In the genomic region with DNA sequence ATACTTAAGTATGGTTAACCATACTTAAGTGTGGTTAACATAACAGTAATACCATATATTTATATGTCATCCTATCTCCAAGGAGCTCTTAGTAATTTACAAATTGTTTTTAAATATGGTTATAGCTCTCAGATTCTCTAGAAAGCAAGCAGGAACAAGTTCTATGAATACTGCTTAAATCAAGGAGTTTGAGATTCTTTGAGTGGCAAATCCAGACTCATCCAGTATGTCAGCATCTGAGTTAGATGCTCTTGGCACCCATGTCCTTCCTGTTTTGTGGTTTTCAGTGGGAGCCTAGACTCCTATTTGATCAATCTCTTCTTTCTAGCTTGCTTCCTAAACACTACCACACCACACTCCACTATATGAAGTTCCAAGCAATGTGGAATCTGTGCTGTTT, we compare ENCODE assay signal across 23 cellular contexts.
"Had no signal": no experiment of that assay in that cellular context is flagged by ENCODE, and none has a peak within 500 bp of the region (broad histone marks: within the 10 kb centered on the region; RNA-seq: fewer than 3 reads in every experiment).

No MANE protein-coding gene starts in this region.

- H3K27me3 ChIP-seq: left lung, ovary, right atrium auricular region, right lobe of liver, stomach, testis, thyroid gland, transverse colon, upper lobe of left lung had no signal

- DNase-seq: hippocampal formation; kidney; left colon; left lung; lower lobe of right lung; mesendoderm; mucosa of descending colon; naive thymus-derived CD4-positive, alpha-beta T cell; ovary; right lobe of liver; stimulated activated CD4-positive, alpha-beta T cell treated with anti-CD3 and anti-CD28 coated beads, Interleukin-12 subunit alpha, Interleukin-12 subunit beta, amount 100 ng/mL, for 4 hours; stimulated activated CD4-positive, alpha-beta T cell treated with anti-CD3 and anti-CD28 coated beads, Interleukin-15, amount 100 ng/mL, for 24 hours; stimulated activated CD4-positive, alpha-beta T cell treated with anti-CD3 and anti-CD28 coated beads, Interleukin-2, amount 100 ng/mL, for 24 hours; stimulated activated CD4-positive, alpha-beta T cell treated with anti-CD3 and anti-CD28 coated beads, Interleukin-4, amount 100 ng/mL, for 1 hour; stimulated activated naive B cell treated with anti-CD40 and anti-IgM and Interleukin-4, amounts not matched to agents 10 μg/mL and 1 μg/mL and 100 μg/mL, for 72 hours; stimulated activated naive CD8-positive, alpha-beta T cell treated with anti-CD3 and anti-CD28 coated beads, Interleukin-15, Interleukin-2, amounts not matched to agents 100 U/mL and 50 U/mL, for 24 hours; stomach; testis; thyroid gland; transverse colon; upper lobe of left lung had no signal

- ATAC-seq: left colon; left lung; lower lobe of right lung; mucosa of descending colon; naive thymus-derived CD4-positive, alpha-beta T cell; natural killer cell treated with Interleukin-12 subunit alpha and Interleukin-12 subunit beta and Interleukin-15 and Interleukin-18, amount 100 ng/mL, for 72 hours; right lobe of liver; stimulated activated naive B cell treated with anti-CD40 and anti-IgM and Interleukin-4, amounts not matched to agents 10 μg/mL and 1 μg/mL and 100 μg/mL, for 72 hours; stimulated activated naive CD8-positive, alpha-beta T cell treated with anti-CD3 and anti-CD28 coated beads, Interleukin-15, Interleukin-2, amounts not matched to agents 100 U/mL and 50 U/mL, for 24 hours had no signal

- H3K27ac ChIP-seq: left lung, lower lobe of right lung, ovary, right atrium auricular region, right lobe of liver, stomach, testis, thyroid gland, transverse colon, upper lobe of left lung had no signal

- H3K4me1 ChIP-seq: left lung, lower lobe of right lung, right atrium auricular region, right lobe of liver, stomach, testis, thyroid gland, transverse colon, upper lobe of left lung had no signal
